Comparison of ENCODE assay signal across 9 cellular contexts in the genomic region with DNA sequence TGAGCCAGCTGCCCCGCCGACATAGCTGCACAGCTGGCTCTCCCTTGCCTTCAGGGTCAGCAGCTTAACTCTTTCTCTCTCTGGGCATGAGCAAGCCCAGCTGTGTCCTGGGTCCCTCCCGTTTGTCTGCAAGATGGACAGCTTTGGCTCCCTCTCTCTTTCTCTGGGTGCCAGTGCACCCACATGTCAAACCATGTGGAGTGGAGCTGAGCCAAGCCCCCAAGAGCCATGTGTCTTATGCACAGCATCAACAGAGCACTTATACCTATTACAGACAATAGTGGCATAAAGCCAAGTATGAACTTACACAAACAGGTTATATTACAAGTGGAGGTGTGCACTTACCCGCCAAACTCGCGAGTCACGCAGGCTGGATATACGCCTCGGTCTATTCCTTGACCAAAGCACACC. TPM values are rescaled to one million over a fixed set of nuclear protein-coding genes. Genes with fewer than 3 reads are reported as not detected.
DNase-seq lines count a peak whose midpoint lies in the region; ATAC-seq and TF ChIP-seq lines count a peak whose summit lies in the region.
"Had no signal": no experiment of that assay in that cellular context is flagged by ENCODE, and none has a peak within 500 bp of the region (broad histone marks: within the 10 kb centered on the region; RNA-seq: fewer than 3 reads in every experiment).

No MANE protein-coding gene starts in this region.

- no peak overlapping the region for H3K9ac ChIP-seq in endodermal cell (ENCODE audit: extremely low read depth, low read length, poor library complexity, severe bottlenecking)

- H3K4me1 ChIP-seq in endodermal cell (ENCODE audit: control insufficient read depth, insufficient read depth, low read length): no peaks in the 10 kb centered on the region

- 62 to 81% methylated on average over 9 of the region's 9 CpGs for WGBS in endodermal cell (ENCODE audit: insufficient coverage in 1 of 2, insufficient read length in 1 of 2), 2 experiments

- in situ Hi-C loops in G401 (cut with HindIII; ENCODE audit: low sequenced_read_pairs): no loop called here

- H3K4me3 ChIP-seq in endodermal cell (ENCODE audit: low read length): no peak overlapping the region

- no peaks in the 10 kb centered on the region for H3K27me3 ChIP-seq in endodermal cell (ENCODE audit: control insufficient read depth, insufficient read depth, low read length, poor library complexity, severe bottlenecking)

- TF ChIP-seq CTCF in endodermal cell (conservative IDR thresholded peaks at IDR 0.05) (peak; percentile 73), progenitor cell of endocrine pancreas (IDR thresholded peaks at IDR 0.05; ENCODE audit: unreplicated experiment) (peak; percentile 36)

- no peaks in the 10 kb centered on the region for H3K36me3 ChIP-seq in endodermal cell (ENCODE audit: control insufficient read depth, insufficient read depth, low read length)

- DNase-seq in A172 (ENCODE audit: low spot score) (peak; percentile 50), G401 (ENCODE audit: low spot score) (peak; percentile 2), NCI-H774 (lab: John Stamatoyannopoulos, UW) (peak; percentile 7), endodermal cell (peak; percentile 78), progenitor cell of endocrine pancreas (ENCODE audit: low spot score, unreplicated experiment) (no peak), NCI-H446 (lab: John Stamatoyannopoulos, UW) (no peak)
- no peak for DNase-seq in stimulated activated CD8-positive, alpha-beta memory T cell treated with anti-CD3 and anti-CD28 coated beads, Interleukin-4, amount 100 ng/mL, for 48 hours

- H3K4me3 Mint-ChIP-seq in endodermal cell (no peak overlapping the region), progenitor cell of endocrine pancreas (ENCODE audit: low read depth) (no peak overlapping the region)
- H3K4me3 Mint-ChIP-seq: activated naive CD4-positive, alpha-beta T cell treated with anti-CD3 and anti-CD28 coated beads, Interleukin-2, amount 50 U/mL, for 24 hours had no signal

- no peak overlapping the region for H3K27ac ChIP-seq in endodermal cell (ENCODE audit: low read depth, low read length)

- H3K9me3 Mint-ChIP-seq in endodermal cell: no peaks in the 10 kb centered on the region
- H3K9me3 Mint-ChIP-seq in progenitor cell of endocrine pancreas (ENCODE audit: low read depth): no peaks in the 10 kb centered on the region
- H3K9me3 Mint-ChIP-seq: activated naive CD4-positive, alpha-beta T cell treated with anti-CD3 and anti-CD28 coated beads, Interleukin-2, amount 50 U/mL, for 24 hours had no signal

- H3K4me1 Mint-ChIP-seq in endodermal cell (peaks cover 5% of the 10 kb centered on the region), progenitor cell of endocrine pancreas (ENCODE audit: low read depth) (peaks cover 2% of the 10 kb centered on the region)
- H3K4me1 Mint-ChIP-seq: activated naive CD4-positive, alpha-beta T cell treated with anti-CD3 and anti-CD28 coated beads, Interleukin-2, amount 50 U/mL, for 24 hours had no signal

- no peak overlapping the region for H3K27ac Mint-ChIP-seq in endodermal cell
- no peak overlapping the region for H3K27ac Mint-ChIP-seq in progenitor cell of endocrine pancreas
- H3K27ac Mint-ChIP-seq: activated naive CD4-positive, alpha-beta T cell treated with anti-CD3 and anti-CD28 coated beads, Interleukin-2, amount 50 U/mL, for 24 hours had no signal

- ATAC-seq in HG03432 (IDR thresholded peaks at IDR 0.05; ENCODE audit: unreplicated experiment): no peak

- H3K9me3 ChIP-seq in endodermal cell (ENCODE audit: control insufficient read depth, low read length): no peaks in the 10 kb centered on the region

- H3K36me3 Mint-ChIP-seq in endodermal cell (ENCODE audit: low read depth): no peaks in the 10 kb centered on the region
- no peaks in the 10 kb centered on the region for H3K36me3 Mint-ChIP-seq in progenitor cell of endocrine pancreas (ENCODE audit: insufficient read depth)
- H3K36me3 Mint-ChIP-seq: activated naive CD4-positive, alpha-beta T cell treated with anti-CD3 and anti-CD28 coated beads, Interleukin-2, amount 50 U/mL, for 24 hours had no signal

- H3K27me3 Mint-ChIP-seq in endodermal cell (ENCODE audit: insufficient read depth) (no peaks in the 10 kb centered on the region), progenitor cell of endocrine pancreas (peaks cover 7% of the 10 kb centered on the region)
- H3K27me3 Mint-ChIP-seq: activated naive CD4-positive, alpha-beta T cell treated with anti-CD3 and anti-CD28 coated beads, Interleukin-2, amount 50 U/mL, for 24 hours had no signal

RNA-seq across cellular contexts. Expression of gene MTPAP, which starts 35.7 kb away (rescaled TPM):
- total RNA-seq in A172 (2014; rRNA removed; shearing (Covaris generic)): 21.0 and 22.7 TPM in 2 replicates
- 17.5 and 19.3 TPM in 2 replicates for total RNA-seq in G401 (2014; rRNA removed; shearing (Covaris generic))
- 10 to 100 TPM; 33.6 to 36.6 TPM for total RNA-seq in endodermal cell
- 23.0 TPM for polyA plus RNA-seq in endodermal cell (2013, experiment 1 of 2)
- polyA plus RNA-seq in endodermal cell (2013, experiment 2 of 2): 19.7 TPM
- 29.5 and 32.4 TPM in 2 replicates for total RNA-seq in progenitor cell of endocrine pancreas

RNA-seq across cellular contexts. Expression of gene MAP3K8, which starts 49.2 kb away (rescaled TPM):
- total RNA-seq in A172 (2014; rRNA removed; shearing (Covaris generic)): 12.4 and 14.9 TPM in 2 replicates
- total RNA-seq in G401 (2014; rRNA removed; shearing (Covaris generic)): 6.1 and 10.7 TPM in 2 replicates
- total RNA-seq in endodermal cell: 10 to 100 TPM; 10.2 to 11.7 TPM
- polyA plus RNA-seq in endodermal cell (2013, experiment 1 of 2): 9.2 TPM
- 10.8 TPM for polyA plus RNA-seq in endodermal cell (2013, experiment 2 of 2)
- total RNA-seq in progenitor cell of endocrine pancreas: 15.0 and 16.8 TPM in 2 replicates

Comparison
In these comparisons a context has a peak if more than half of its experiments do, and no peak if none do; other contexts are left out.
1. DNase-seq: peak in A172 (single experiment), G401 (single experiment), NCI-H774 (single experiment) and endodermal cell (single experiment); none in progenitor cell of endocrine pancreas (single experiment), NCI-H446 (0 of 2) and stimulated activated CD8-positive, alpha-beta memory T cell treated with anti-CD3 and anti-CD28 coated beads, Interleukin-4, amount 100 ng/mL, for 48 hours (single experiment).